ENCODE assay signal across 8 cellular contexts in the genomic region with DNA sequence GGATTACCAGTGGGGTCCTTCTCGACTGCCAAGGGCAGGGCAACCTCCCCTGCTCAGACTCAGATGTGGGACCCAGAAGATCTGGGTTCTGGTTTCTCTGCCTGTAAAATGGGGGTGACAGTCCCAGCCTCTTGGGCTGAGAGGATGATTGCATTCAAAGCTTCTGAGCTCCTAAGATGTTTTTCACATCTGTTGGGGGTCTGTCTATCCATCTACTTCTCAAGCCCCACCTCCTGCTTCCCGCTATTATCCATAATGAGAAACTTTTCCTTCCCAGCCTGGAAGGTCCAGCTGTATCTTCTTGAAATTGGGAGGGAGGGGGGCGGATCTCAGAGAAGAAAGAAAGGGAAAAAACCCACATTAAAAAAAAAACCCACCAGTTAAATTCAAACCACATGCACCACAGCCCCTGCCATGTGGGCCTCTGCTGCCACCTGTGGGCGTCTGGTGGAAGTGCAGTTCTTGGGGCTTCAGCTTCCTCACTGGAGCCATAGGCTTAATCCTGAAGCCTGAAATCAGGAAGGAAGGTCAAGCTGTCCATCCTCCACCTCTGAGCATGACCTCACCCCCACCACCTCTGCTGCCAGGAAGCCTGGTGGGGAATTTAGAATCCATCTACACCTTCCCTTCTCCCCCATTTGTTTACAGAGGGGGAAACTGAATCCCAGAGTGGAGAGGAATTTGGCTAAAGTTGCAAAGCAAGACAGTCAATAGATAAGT. TPM values are rescaled to one million over a fixed set of nuclear protein-coding genes. Genes with fewer than 3 reads are reported as not detected.
A peak's percentile ranks its signal among the peaks of the same experiment; 100 is the strongest.
DNase-seq lines count a peak whose midpoint lies in the region; ATAC-seq and TF ChIP-seq lines count a peak whose summit lies in the region.

No MANE protein-coding gene starts in this region.

- H3K27me3 Mint-ChIP-seq in activated naive CD4-positive, alpha-beta T cell treated with anti-CD3 and anti-CD28 coated beads, Interleukin-2, amount 10 ng/mL, durations not matched to agents 7 days and 5 days, result peaks cover 36% of the 10 kb centered on the region
- no peaks in the 10 kb centered on the region for H3K27me3 Mint-ChIP-seq in progenitor cell of endocrine pancreas

- ATAC-seq in upper lobe of left lung (ENCODE audit: low FRiP score in 2 of 2) (peak; percentile 87 to 92), HG02798 (IDR thresholded peaks at IDR 0.05; ENCODE audit: poor library complexity, unreplicated experiment) (no peak)

- H3K36me3 Mint-ChIP-seq in activated naive CD4-positive, alpha-beta T cell treated with anti-CD3 and anti-CD28 coated beads, Interleukin-2, amount 10 ng/mL, durations not matched to agents 7 days and 5 days, result no peaks in the 10 kb centered on the region
- no peaks in the 10 kb centered on the region for H3K36me3 Mint-ChIP-seq in progenitor cell of endocrine pancreas (ENCODE audit: insufficient read depth)

- intact Hi-C loops in head of caudate nucleus (cut with DNase I), result loop anchor here (1.0 kb wide), 1 partner anchor 29 kb away; no protein-coding TSS in a partner anchor

- no peak overlapping the region for H3K4me3 ChIP-seq in upper lobe of left lung

- TF ChIP-seq CTCF in progenitor cell of endocrine pancreas (IDR thresholded peaks at IDR 0.05; ENCODE audit: unreplicated experiment) (peak; percentile 97), upper lobe of left lung (IDR thresholded peaks at IDR 0.05) (peak; percentile 84 to 99 (median 88))

- peaks cover 50 to 53% (median 52%) of the 10 kb centered on the region in 4 donors for H3K4me1 ChIP-seq in upper lobe of left lung

- H3K27ac ChIP-seq in upper lobe of left lung, result peak overlapping the region; percentile 63 to 76 (median 72)

- TF ChIP-seq POLR2A in upper lobe of left lung (IDR thresholded peaks at IDR 0.05), result no peak

- H3K9me3 ChIP-seq in upper lobe of left lung, result no peaks in the 10 kb centered on the region

- H3K9me3 Mint-ChIP-seq in activated naive CD4-positive, alpha-beta T cell treated with anti-CD3 and anti-CD28 coated beads, Interleukin-2, amount 10 ng/mL, durations not matched to agents 7 days and 5 days, result no peaks in the 10 kb centered on the region
- no peaks in the 10 kb centered on the region for H3K9me3 Mint-ChIP-seq in progenitor cell of endocrine pancreas (ENCODE audit: low read depth)

- H3K27me3 ChIP-seq in upper lobe of left lung, result no peaks in the 10 kb centered on the region

- WGBS in upper lobe of left lung, 2 donors, result 4 to 21% methylated on average over 3 to 4 of the region's 4 CpGs

- no peaks in the 10 kb centered on the region for H3K36me3 ChIP-seq in upper lobe of left lung

- no peak overlapping the region for H3K27ac Mint-ChIP-seq in activated naive CD4-positive, alpha-beta T cell treated with anti-CD3 and anti-CD28 coated beads, Interleukin-2, amount 10 ng/mL, durations not matched to agents 7 days and 5 days
- peak overlapping the region; percentile 71 for H3K27ac Mint-ChIP-seq in progenitor cell of endocrine pancreas

- DNase-seq in ELR (ENCODE audit: low read depth) (peak; percentile 83), NCI-H1048 (lab: John Stamatoyannopoulos, UW) (peak; percentile 56), SKM-1 (lab: John Stamatoyannopoulos, UW; ENCODE audit: unreplicated experiment) (peak; percentile 34), head of caudate nucleus (peak in 41 of 42 donors; percentile 78 to 96 (median 89)), progenitor cell of endocrine pancreas (ENCODE audit: low spot score, unreplicated experiment) (peak; percentile 90), upper lobe of left lung (peak; percentile 84 to 85)
- peak; percentile 83 for DNase-seq in activated naive CD4-positive, alpha-beta T cell treated with anti-CD3 and anti-CD28 coated beads, Interleukin-2, amount 10 ng/mL, durations not matched to agents 7 days and 5 days

- CTCF ChIA-PET in activated naive CD4-positive, alpha-beta T cell treated with anti-CD3 and anti-CD28 coated beads, Interleukin-2, amount 10 ng/mL, durations not matched to agents 7 days and 5 days (lab: Charles Lee), result interaction anchor here (0.8 to 5.5 kb wide), 17 partner anchors 10 to 150 kb away, joined by 3 to 101 read pairs (median 6); a partner anchor contains a TSS

- TF ChIP-seq EP300 in upper lobe of left lung (IDR thresholded peaks at IDR 0.05), result no peak

- no peaks in the 10 kb centered on the region for H3K4me1 Mint-ChIP-seq in activated naive CD4-positive, alpha-beta T cell treated with anti-CD3 and anti-CD28 coated beads, Interleukin-2, amount 10 ng/mL, durations not matched to agents 7 days and 5 days
- peaks cover 44% of the 10 kb centered on the region for H3K4me1 Mint-ChIP-seq in progenitor cell of endocrine pancreas (ENCODE audit: low read depth)

- H3K4me3 Mint-ChIP-seq in activated naive CD4-positive, alpha-beta T cell treated with anti-CD3 and anti-CD28 coated beads, Interleukin-2, amount 10 ng/mL, durations not matched to agents 7 days and 5 days, result no peak overlapping the region
- H3K4me3 Mint-ChIP-seq in progenitor cell of endocrine pancreas (ENCODE audit: low read depth), result no peak overlapping the region

RNA-seq across cellular contexts. Expression of a gene that starts 27.3 kb away (rescaled TPM):
- total RNA-seq in progenitor cell of endocrine pancreas (71.4 and 77.0 TPM in 2 replicates), upper lobe of left lung (100 to 1,000 TPM in 2 of 6 donors, 10 to 100 TPM in 4; 48.1 to 140 (median 65.1) TPM)

RNA-seq across cellular contexts. Expression of a gene that starts 40.8 kb away (rescaled TPM):
- total RNA-seq in progenitor cell of endocrine pancreas, result 5.3 and 5.7 TPM in 2 replicates
- total RNA-seq in upper lobe of left lung, result 10 to 100 TPM in 5 of 6 donors, 1 to 10 TPM in 1; 4.9 to 27.0 (median 19.2) TPM

Comparison
In these comparisons a context has a peak if more than half of its experiments do, and no peak if none do; other contexts are left out.
1. DNase-seq: peak in every context shown above with its lines; median percentile 90 in progenitor cell of endocrine pancreas; 89 in head of caudate nucleus; 84 in upper lobe of left lung; 83 in ELR; 83 in activated naive CD4-positive, alpha-beta T cell treated with anti-CD3 and anti-CD28 coated beads, Interleukin-2, amount 10 ng/mL, durations not matched to agents 7 days and 5 days; 56 in NCI-H1048; 34 in SKM-1.